In genomic region chr2:156343096-156343939, GRCh38 we compare ENCODE assay signal across 8 cellular contexts. TPM values are rescaled to one million over a fixed set of nuclear protein-coding genes. Genes with fewer than 3 reads are reported as not detected.
DNase-seq lines count a peak whose midpoint lies in the region; ATAC-seq, FAIRE-seq and TF ChIP-seq lines count a peak whose summit lies in the region.

No MANE protein-coding gene starts in this region.

- ATAC-seq in heart left ventricle (no peak), aorta (ENCODE audit: low FRiP score) (no peak), HG03280 (IDR thresholded peaks at IDR 0.05; ENCODE audit: unreplicated experiment) (no peak)

- no peak for TF ChIP-seq POLR2A in heart left ventricle (IDR thresholded peaks at IDR 0.05)
- no peak for TF ChIP-seq POLR2A in GM12891 (IDR thresholded peaks at IDR 0.05; ENCODE audit: low read depth, low read length)

- no peak for TF ChIP-seq CTCF in heart left ventricle (IDR thresholded peaks at IDR 0.05)
- no peak for TF ChIP-seq CTCF in brain microvascular endothelial cell (IDR thresholded peaks at IDR 0.05; ENCODE audit: low read depth, low read length, missing control alignments)

- H3K36me3 ChIP-seq in heart left ventricle (no peaks in the 10 kb centered on the region), brain microvascular endothelial cell (replicated peaks) (no peaks in the 10 kb centered on the region), mesodermal cell (ENCODE audit: control insufficient read depth, insufficient read depth, low read length) (no peaks in the 10 kb centered on the region), aorta (ENCODE audit: control insufficient read depth in 1 of 2, insufficient read depth in 2 of 2, low read length in 1 of 2) (no peaks in the 10 kb centered on the region)

- H3K9me3 ChIP-seq in heart left ventricle (no peaks in the 10 kb centered on the region), mesodermal cell (ENCODE audit: control insufficient read depth, low read length) (no peaks in the 10 kb centered on the region), aorta (ENCODE audit: control insufficient read depth, low read length) (no peaks in the 10 kb centered on the region)

- intact Hi-C loops in heart left ventricle (cut with DNase I) (loop anchor here (2.0 to 10.0 kb wide), 6 partner anchors 57 to 244 kb away; partner anchors contain the start of gene GPD2 (in 5 of the 10)), cardiac septum (cut with DNase I) (loop anchor here (2.0 kb wide), 1 partner anchor 93 kb away; the partner anchor contains the start of gene GPD2), aorta (cut with DNase I) (loop anchor here in 1 of 2 donors (2.0 kb wide), 1 partner anchor 93 kb away; the partner anchor contains the start of gene GPD2)

- H3K4me1 ChIP-seq in heart left ventricle, result peaks cover 0 to 35% (median 16%) of the 10 kb centered on the region in 12 donors
- no peaks in the 10 kb centered on the region for H3K4me1 ChIP-seq in mesodermal cell (ENCODE audit: control insufficient read depth, insufficient read depth, low read length, poor library complexity, severe bottlenecking)
- no peaks in the 10 kb centered on the region for H3K4me1 ChIP-seq in aorta (ENCODE audit: control insufficient read depth in 1 of 2, insufficient read depth in 2 of 2, low read length in 2 of 2)

- H3K4me3 ChIP-seq in heart left ventricle (peak overlapping the region; percentile 75 to 96 (median 90)), brain microvascular endothelial cell (ENCODE audit: low read depth, low read length) (peak overlapping the region; percentile 68), mesodermal cell (ENCODE audit: extremely low read depth, insufficient read depth, low read length, poor library complexity, severe bottlenecking) (peak overlapping the region; percentile 79), aorta (ENCODE audit: low read length in 2 of 2) (peak overlapping the region; percentile 67 to 96)

- no peaks in the 10 kb centered on the region for H3K27me3 ChIP-seq in heart left ventricle
- no peaks in the 10 kb centered on the region for H3K27me3 ChIP-seq in brain microvascular endothelial cell (replicated peaks)
- H3K27me3 ChIP-seq in aorta (ENCODE audit: control insufficient read depth in 1 of 2, insufficient read depth in 2 of 2, low read length in 1 of 2), result no peaks in the 10 kb centered on the region

- FAIRE-seq in GM12891 (lab: Jason Lieb, UNC), result no peak

- 44 to 49% (median 45%) methylated on average over 6 of the region's 6 CpGs for WGBS in heart left ventricle, 4 donors
- 0 to 24% methylated on average over 1 to 2 of the region's 6 CpGs for WGBS in mesodermal cell (ENCODE audit: insufficient coverage in 2 of 2), 2 experiments
- 36 to 39% methylated on average over 6 of the region's 6 CpGs for WGBS in aorta, 2 donors

- in situ Hi-C loops in brain microvascular endothelial cell (cut with HindIII; ENCODE audit: low pct_ligation_motif_present, low sequenced_read_pairs), result loop anchor here (25.0 kb wide), 3 partner anchors 244 to 844 kb away; no protein-coding TSS in a partner anchor

- DNase-seq in heart left ventricle (no peak), cardiac septum (ENCODE audit: low spot score) (no peak), brain microvascular endothelial cell (no peak), aorta (no peak), GM12891 (ENCODE audit: insufficient read length, low spot score) (no peak), NCI-H748 (lab: John Stamatoyannopoulos, UW; ENCODE audit: unreplicated experiment) (no peak)

- H3K27ac ChIP-seq in heart left ventricle, result peak overlapping the region; percentile 99 to 100 (median 100)
- peak overlapping the region; percentile 85 for H3K27ac ChIP-seq in brain microvascular endothelial cell
- peak overlapping the region; percentile 99 for H3K27ac ChIP-seq in mesodermal cell (ENCODE audit: low read depth, low read length, severe bottlenecking)
- peak overlapping the region; percentile 78 to 91 for H3K27ac ChIP-seq in aorta (ENCODE audit: low read depth in 1 of 2, low read length in 2 of 2)

TF ChIP-seq in GM12891, 5 proteins besides CTCF, POLR2A, EP300 and RAD21:
- TF ChIP-seq TAF1 (IDR thresholded peaks at IDR 0.05; ENCODE audit: low read depth, low read length) (no peak), POU2F2 (IDR thresholded peaks at IDR 0.05; ENCODE audit: low read depth, low read length) (no peak), SPI1 (IDR thresholded peaks at IDR 0.05; ENCODE audit: low read depth, low read length) (no peak)

RNA-seq across cellular contexts. Expression of gene NR4A2, which starts 10.8 kb away (rescaled TPM):
- total RNA-seq in heart left ventricle (10 to 100 TPM in 1 of 9 donors, 1 to 10 TPM in 5, under 1 TPM in 3; 0.63 to 14.2 (median 1.1) TPM), cardiac septum (1.1 TPM), aorta (10 to 100 TPM; 10.4 to 62.0 TPM)
- polyA plus RNA-seq in heart left ventricle (1 to 10 TPM; 1.6 to 4.0 TPM), aorta (10 to 100 TPM in 1 of 2 donors, 1 to 10 TPM in 1; 5.8 to 29.2 TPM)
- polyA plus RNA-seq in mesodermal cell (2013, experiment 1 of 2), result 1.00 TPM
- polyA plus RNA-seq in mesodermal cell (2013, experiment 2 of 2), result 1.1 TPM
- 2.4 TPM for polyA plus RNA-seq in GM12891 (2012; ENCODE audit: low read depth, missing spikeins)
